ENCODE assay signal across 9 cellular contexts in genomic region chr19:40511487-40511886, GRCh38.
"Had no signal": no experiment of that assay in that cellular context is flagged by ENCODE, and none has a peak within 500 bp of the region (broad histone marks: within the 10 kb centered on the region; RNA-seq: fewer than 3 reads in every experiment).

No MANE protein-coding gene starts in this region.

- H3K9me3 Mint-ChIP-seq: HFFc6 had no signal

- H3K27ac Mint-ChIP-seq: HFFc6 had no signal

- FAIRE-seq: H1, H54, HTR-8/SVneo had no signal

- DNase-seq: GM23248, H9, HFFc6, IMR-90, KBM-7 had no signal

- H3K27ac ChIP-seq: GM23248, KMS-11 had no signal

- H3K4me3 ChIP-seq: GM23248 had no signal

- H3K4me3 Mint-ChIP-seq: HFFc6 had no signal

- H2AFZ ChIP-seq: GM23248 had no signal

- H3K4me2 ChIP-seq: KMS-11 had no signal
